In the genomic region with DNA sequence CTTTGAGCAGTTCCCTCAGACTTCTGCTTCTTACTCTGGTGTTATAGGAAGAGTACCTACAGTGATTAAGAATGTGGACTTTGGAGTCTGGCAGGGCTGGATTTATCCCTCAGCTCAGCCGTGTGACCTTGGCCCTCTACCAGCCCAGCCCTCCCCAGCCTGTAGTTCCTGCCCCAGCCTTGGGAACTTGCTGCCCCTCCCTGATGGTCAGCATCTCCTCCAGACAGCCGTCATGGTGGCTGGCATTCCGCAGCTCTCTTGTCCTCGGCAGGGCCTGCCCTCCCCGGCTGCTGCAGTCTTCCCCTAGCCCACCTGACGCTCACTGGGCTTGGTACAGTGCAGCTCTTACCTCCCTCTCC, we compare ENCODE assay signal across 1 cellular context.
TF ChIP-seq lines count a peak whose summit lies in the region.

No MANE protein-coding gene starts in this region.

TF ChIP-seq in HepG2, 621 proteins besides CTCF, POLR2A, EP300 and RAD21 (continues in another document):
- no peak for TF ChIP-seq ZNF136 (CRISPR knock-in tag; IDR thresholded peaks at IDR 0.05; ENCODE audit: low read depth)
- TF ChIP-seq XRCC5 (optimal IDR thresholded peaks at IDR 0.05; ENCODE audit: low read length) = peak; percentile 53
- peak; percentile 50; the same call in 1 of the 2 replicates for TF ChIP-seq ZNF687 (CRISPR knock-in tag; IDR thresholded peaks at IDR 0.05)
- TF ChIP-seq RXRB (CRISPR knock-in tag; IDR thresholded peaks at IDR 0.05; ENCODE audit: borderline replicate concordance) = no peak
- TF ChIP-seq, protein P1, sequence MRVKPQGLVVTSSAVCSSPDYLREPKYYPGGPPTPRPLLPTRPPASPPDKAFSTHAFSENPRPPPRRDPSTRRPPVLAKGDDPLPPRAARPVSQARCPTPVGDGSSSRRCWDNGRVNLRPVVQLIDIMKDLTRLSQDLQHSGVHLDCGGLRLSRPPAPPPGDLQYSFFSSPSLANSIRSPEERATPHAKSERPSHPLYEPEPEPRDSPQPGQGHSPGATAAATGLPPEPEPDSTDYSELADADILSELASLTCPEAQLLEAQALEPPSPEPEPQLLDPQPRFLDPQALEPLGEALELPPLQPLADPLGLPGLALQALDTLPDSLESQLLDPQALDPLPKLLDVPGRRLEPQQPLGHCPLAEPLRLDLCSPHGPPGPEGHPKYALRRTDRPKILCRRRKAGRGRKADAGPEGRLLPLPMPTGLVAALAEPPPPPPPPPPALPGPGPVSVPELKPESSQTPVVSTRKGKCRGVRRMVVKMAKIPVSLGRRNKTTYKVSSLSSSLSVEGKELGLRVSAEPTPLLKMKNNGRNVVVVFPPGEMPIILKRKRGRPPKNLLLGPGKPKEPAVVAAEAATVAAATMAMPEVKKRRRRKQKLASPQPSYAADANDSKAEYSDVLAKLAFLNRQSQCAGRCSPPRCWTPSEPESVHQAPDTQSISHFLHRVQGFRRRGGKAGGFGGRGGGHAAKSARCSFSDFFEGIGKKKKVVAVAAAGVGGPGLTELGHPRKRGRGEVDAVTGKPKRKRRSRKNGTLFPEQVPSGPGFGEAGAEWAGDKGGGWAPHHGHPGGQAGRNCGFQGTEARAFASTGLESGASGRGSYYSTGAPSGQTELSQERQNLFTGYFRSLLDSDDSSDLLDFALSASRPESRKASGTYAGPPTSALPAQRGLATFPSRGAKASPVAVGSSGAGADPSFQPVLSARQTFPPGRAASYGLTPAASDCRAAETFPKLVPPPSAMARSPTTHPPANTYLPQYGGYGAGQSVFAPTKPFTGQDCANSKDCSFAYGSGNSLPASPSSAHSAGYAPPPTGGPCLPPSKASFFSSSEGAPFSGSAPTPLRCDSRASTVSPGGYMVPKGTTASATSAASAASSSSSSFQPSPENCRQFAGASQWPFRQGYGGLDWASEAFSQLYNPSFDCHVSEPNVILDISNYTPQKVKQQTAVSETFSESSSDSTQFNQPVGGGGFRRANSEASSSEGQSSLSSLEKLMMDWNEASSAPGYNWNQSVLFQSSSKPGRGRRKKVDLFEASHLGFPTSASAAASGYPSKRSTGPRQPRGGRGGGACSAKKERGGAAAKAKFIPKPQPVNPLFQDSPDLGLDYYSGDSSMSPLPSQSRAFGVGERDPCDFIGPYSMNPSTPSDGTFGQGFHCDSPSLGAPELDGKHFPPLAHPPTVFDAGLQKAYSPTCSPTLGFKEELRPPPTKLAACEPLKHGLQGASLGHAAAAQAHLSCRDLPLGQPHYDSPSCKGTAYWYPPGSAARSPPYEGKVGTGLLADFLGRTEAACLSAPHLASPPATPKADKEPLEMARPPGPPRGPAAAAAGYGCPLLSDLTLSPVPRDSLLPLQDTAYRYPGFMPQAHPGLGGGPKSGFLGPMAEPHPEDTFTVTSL (CRISPR knock-in tag; IDR thresholded peaks at IDR 0.05; ENCODE audit: borderline replicate concordance) = 0 out of 2 replicates have a peak, but pooled peaks have one; percentile 28
- no peak for TF ChIP-seq NR2F6 (IDR thresholded peaks at IDR 0.05)
- 0 out of 2 replicates have a peak, but pooled peaks have one; percentile 22 for TF ChIP-seq NR2F6 (CRISPR knock-in tag; IDR thresholded peaks at IDR 0.05)
- TF ChIP-seq ZNF430 (CRISPR knock-in tag; IDR thresholded peaks at IDR 0.05) = no peak
- TF ChIP-seq PAXIP1 (CRISPR knock-in tag; conservative IDR thresholded peaks at IDR 0.05) = peak; percentile 54; the same call in 1 of the 2 replicates
- TF ChIP-seq, protein P2, sequence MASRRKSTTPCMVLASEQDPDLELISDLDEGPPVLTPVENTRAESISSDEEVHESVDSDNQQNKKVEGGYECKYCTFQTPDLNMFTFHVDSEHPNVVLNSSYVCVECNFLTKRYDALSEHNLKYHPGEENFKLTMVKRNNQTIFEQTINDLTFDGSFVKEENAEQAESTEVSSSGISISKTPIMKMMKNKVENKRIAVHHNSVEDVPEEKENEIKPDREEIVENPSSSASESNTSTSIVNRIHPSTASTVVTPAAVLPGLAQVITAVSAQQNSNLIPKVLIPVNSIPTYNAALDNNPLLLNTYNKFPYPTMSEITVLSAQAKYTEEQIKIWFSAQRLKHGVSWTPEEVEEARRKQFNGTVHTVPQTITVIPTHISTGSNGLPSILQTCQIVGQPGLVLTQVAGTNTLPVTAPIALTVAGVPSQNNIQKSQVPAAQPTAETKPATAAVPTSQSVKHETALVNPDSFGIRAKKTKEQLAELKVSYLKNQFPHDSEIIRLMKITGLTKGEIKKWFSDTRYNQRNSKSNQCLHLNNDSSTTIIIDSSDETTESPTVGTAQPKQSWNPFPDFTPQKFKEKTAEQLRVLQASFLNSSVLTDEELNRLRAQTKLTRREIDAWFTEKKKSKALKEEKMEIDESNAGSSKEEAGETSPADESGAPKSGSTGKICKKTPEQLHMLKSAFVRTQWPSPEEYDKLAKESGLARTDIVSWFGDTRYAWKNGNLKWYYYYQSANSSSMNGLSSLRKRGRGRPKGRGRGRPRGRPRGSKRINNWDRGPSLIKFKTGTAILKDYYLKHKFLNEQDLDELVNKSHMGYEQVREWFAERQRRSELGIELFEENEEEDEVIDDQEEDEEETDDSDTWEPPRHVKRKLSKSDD (CRISPR knock-in tag; IDR thresholded peaks at IDR 0.05; ENCODE audit: low read depth) = no peak
- TF ChIP-seq PHF5A (CRISPR knock-in tag; IDR thresholded peaks at IDR 0.05; ENCODE audit: low read depth, unreplicated experiment) = no peak
- peak; percentile 58; the same call in 1 of the 2 replicates for TF ChIP-seq HNF4G (IDR thresholded peaks at IDR 0.05; ENCODE audit: borderline replicate concordance, low read depth, low read length)
- no peak for TF ChIP-seq HNF4G (CRISPR knock-in tag; IDR thresholded peaks at IDR 0.05; ENCODE audit: borderline replicate concordance, low read depth)
- TF ChIP-seq GFI1 (CRISPR knock-in tag; IDR thresholded peaks at IDR 0.05; ENCODE audit: borderline replicate concordance) = peak; percentile 71
- 0 out of 2 replicates have a peak, but pooled peaks have one; percentile 25 for TF ChIP-seq NCOA2 (CRISPR knock-in tag; IDR thresholded peaks at IDR 0.05)
- peak; percentile 35; the same call in 1 of the 2 replicates for TF ChIP-seq ESRRA (CRISPR knock-in tag; IDR thresholded peaks at IDR 0.05; ENCODE audit: low read depth)
- TF ChIP-seq, protein P3, sequence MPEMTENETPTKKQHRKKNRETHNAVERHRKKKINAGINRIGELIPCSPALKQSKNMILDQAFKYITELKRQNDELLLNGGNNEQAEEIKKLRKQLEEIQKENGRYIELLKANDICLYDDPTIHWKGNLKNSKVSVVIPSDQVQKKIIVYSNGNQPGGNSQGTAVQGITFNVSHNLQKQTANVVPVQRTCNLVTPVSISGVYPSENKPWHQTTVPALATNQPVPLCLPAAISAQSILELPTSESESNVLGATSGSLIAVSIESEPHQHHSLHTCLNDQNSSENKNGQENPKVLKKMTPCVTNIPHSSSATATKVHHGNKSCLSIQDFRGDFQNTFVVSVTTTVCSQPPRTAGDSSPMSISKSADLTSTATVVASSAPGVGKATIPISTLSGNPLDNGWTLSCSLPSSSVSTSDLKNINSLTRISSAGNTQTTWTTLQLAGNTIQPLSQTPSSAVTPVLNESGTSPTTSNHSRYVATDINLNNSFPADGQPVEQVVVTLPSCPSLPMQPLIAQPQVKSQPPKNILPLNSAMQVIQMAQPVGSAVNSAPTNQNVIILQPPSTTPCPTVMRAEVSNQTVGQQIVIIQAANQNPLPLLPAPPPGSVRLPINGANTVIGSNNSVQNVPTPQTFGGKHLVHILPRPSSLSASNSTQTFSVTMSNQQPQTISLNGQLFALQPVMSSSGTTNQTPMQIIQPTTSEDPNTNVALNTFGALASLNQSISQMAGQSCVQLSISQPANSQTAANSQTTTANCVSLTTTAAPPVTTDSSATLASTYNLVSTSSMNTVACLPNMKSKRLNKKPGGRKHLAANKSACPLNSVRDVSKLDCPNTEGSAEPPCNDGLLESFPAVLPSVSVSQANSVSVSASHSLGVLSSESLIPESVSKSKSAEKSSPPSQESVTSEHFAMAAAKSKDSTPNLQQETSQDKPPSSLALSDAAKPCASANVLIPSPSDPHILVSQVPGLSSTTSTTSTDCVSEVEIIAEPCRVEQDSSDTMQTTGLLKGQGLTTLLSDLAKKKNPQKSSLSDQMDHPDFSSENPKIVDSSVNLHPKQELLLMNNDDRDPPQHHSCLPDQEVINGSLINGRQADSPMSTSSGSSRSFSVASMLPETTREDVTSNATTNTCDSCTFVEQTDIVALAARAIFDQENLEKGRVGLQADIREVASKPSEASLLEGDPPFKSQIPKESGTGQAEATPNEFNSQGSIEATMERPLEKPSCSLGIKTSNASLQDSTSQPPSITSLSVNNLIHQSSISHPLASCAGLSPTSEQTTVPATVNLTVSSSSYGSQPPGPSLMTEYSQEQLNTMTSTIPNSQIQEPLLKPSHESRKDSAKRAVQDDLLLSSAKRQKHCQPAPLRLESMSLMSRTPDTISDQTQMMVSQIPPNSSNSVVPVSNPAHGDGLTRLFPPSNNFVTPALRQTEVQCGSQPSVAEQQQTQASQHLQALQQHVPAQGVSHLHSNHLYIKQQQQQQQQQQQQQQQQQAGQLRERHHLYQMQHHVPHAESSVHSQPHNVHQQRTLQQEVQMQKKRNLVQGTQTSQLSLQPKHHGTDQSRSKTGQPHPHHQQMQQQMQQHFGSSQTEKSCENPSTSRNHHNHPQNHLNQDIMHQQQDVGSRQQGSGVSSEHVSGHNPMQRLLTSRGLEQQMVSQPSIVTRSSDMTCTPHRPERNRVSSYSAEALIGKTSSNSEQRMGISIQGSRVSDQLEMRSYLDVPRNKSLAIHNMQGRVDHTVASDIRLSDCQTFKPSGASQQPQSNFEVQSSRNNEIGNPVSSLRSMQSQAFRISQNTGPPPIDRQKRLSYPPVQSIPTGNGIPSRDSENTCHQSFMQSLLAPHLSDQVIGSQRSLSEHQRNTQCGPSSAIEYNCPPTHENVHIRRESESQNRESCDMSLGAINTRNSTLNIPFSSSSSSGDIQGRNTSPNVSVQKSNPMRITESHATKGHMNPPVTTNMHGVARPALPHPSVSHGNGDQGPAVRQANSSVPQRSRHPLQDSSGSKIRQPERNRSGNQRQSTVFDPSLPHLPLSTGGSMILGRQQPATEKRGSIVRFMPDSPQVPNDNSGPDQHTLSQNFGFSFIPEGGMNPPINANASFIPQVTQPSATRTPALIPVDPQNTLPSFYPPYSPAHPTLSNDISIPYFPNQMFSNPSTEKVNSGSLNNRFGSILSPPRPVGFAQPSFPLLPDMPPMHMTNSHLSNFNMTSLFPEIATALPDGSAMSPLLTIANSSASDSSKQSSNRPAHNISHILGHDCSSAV (CRISPR knock-in tag; IDR thresholded peaks at IDR 0.05; ENCODE audit: borderline replicate concordance) = no peak
- TF ChIP-seq ZNF672 (CRISPR knock-in tag; IDR thresholded peaks at IDR 0.05) = no peak
- TF ChIP-seq NBN (conservative IDR thresholded peaks at IDR 0.05) = no peak
- TF ChIP-seq ZNF75D (CRISPR knock-in tag; IDR thresholded peaks at IDR 0.05; ENCODE audit: borderline replicate concordance) = no peak
- TF ChIP-seq KLF15 (CRISPR knock-in tag; IDR thresholded peaks at IDR 0.05; ENCODE audit: borderline replicate concordance) = no peak
- TF ChIP-seq HNRNPK (IDR thresholded peaks at IDR 0.05; ENCODE audit: low read depth, low read length, poor library complexity, severe bottlenecking) = no peak
- TF ChIP-seq, protein P4, sequence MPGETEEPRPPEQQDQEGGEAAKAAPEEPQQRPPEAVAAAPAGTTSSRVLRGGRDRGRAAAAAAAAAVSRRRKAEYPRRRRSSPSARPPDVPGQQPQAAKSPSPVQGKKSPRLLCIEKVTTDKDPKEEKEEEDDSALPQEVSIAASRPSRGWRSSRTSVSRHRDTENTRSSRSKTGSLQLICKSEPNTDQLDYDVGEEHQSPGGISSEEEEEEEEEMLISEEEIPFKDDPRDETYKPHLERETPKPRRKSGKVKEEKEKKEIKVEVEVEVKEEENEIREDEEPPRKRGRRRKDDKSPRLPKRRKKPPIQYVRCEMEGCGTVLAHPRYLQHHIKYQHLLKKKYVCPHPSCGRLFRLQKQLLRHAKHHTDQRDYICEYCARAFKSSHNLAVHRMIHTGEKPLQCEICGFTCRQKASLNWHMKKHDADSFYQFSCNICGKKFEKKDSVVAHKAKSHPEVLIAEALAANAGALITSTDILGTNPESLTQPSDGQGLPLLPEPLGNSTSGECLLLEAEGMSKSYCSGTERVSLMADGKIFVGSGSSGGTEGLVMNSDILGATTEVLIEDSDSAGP (CRISPR knock-in tag; IDR thresholded peaks at IDR 0.05; ENCODE audit: borderline replicate concordance) = peak; percentile 37; the same call in 1 of the 2 replicates
